In genomic region chr11:86579406-86579731, GRCh38 we compare ENCODE assay signal across 1 cellular context.
TF ChIP-seq lines count a peak whose summit lies in the region.

No MANE protein-coding gene starts in this region.

TF ChIP-seq in IMR-90, 13 proteins besides CTCF, POLR2A, EP300 and RAD21 (continued from another document):
- TF ChIP-seq RFX5 (IDR thresholded peaks at IDR 0.05; ENCODE audit: low read depth, low read length) (no peak), BHLHE40 (IDR thresholded peaks at IDR 0.05; ENCODE audit: low read depth, low read length) (no peak), RCOR1 (IDR thresholded peaks at IDR 0.05; ENCODE audit: insufficient replicate concordance, low read length) (no peak), CEBPB (IDR thresholded peaks at IDR 0.05; ENCODE audit: low read depth, low read length) (no peak), NFE2L2 (IDR thresholded peaks at IDR 0.05; ENCODE audit: low read depth, low read length) (no peak), MXI1 (IDR thresholded peaks at IDR 0.05; ENCODE audit: borderline replicate concordance, low read depth, low read length) (no peak), SMC3 (IDR thresholded peaks at IDR 0.05; ENCODE audit: low read depth, low read length) (no peak)
- TF ChIP-seq, protein P1, sequence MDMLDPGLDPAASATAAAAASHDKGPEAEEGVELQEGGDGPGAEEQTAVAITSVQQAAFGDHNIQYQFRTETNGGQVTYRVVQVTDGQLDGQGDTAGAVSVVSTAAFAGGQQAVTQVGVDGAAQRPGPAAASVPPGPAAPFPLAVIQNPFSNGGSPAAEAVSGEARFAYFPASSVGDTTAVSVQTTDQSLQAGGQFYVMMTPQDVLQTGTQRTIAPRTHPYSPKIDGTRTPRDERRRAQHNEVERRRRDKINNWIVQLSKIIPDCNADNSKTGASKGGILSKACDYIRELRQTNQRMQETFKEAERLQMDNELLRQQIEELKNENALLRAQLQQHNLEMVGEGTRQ (IDR thresholded peaks at IDR 0.05; ENCODE audit: low read depth, low read length), result no peak
